Comparison of ENCODE assay signal across 8 cellular contexts in the genomic region with DNA sequence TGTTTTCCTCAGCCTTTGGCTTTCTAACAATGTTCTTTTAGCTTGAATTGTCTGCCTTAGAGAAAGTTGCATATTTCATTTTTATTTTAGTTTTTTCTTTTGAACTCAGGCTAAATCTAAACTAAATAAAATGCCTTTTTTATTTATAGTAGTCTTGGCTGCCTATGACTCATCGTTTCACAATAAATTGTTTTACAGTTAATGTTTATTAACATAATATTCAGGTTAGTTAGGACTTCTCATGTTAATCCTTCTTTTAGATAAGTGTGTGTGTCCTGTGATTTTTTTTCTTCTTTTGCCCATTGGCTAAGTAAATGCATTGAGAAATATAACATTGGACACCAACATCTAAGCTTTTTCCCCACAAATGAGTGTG. TPM values are rescaled to one million over a fixed set of nuclear protein-coding genes. Genes with fewer than 3 reads are reported as not detected.
DNase-seq lines count a peak whose midpoint lies in the region; TF ChIP-seq lines count a peak whose summit lies in the region.

No MANE protein-coding gene starts in this region.

- H3K27ac ChIP-seq in stomach (peak overlapping the region in 4 of 5 donors; percentile 90 to 95 (median 92)), caudate nucleus (ENCODE audit: low read depth, low read length) (no peak overlapping the region)

- POLR2A ChIA-PET in activated CD4-positive, alpha-beta memory T cell treated with anti-CD3 and anti-CD28 coated beads for 36 hours (lab: Charles Lee): no interaction called here

- no peaks in the 10 kb centered on the region for H3K9me3 Mint-ChIP-seq in activated T-cell treated with anti-CD3 and anti-CD28 coated beads, Interleukin-2, amount 50 U/mL, for 24 hours
- H3K9me3 Mint-ChIP-seq in activated CD4-positive, alpha-beta memory T cell treated with anti-CD3 and anti-CD28 coated beads for 36 hours: no peaks in the 10 kb centered on the region
- H3K9me3 Mint-ChIP-seq in glutamatergic neuron (ENCODE audit: unreplicated experiment): no peaks in the 10 kb centered on the region

- H3K27ac Mint-ChIP-seq in activated T-cell treated with anti-CD3 and anti-CD28 coated beads, Interleukin-2, amount 50 U/mL, for 24 hours: no peak overlapping the region
- H3K27ac Mint-ChIP-seq in activated CD4-positive, alpha-beta memory T cell treated with anti-CD3 and anti-CD28 coated beads for 36 hours: no peak overlapping the region
- H3K27ac Mint-ChIP-seq in glutamatergic neuron (ENCODE audit: unreplicated experiment): no peak overlapping the region

- H3K27me3 ChIP-seq in stomach: no peaks in the 10 kb centered on the region

- DNase-seq in activated T-cell treated with anti-CD3 and anti-CD28 coated beads, Interleukin-2, amount 50 U/mL, for 24 hours: no peak
- DNase-seq in activated T-cell treated with anti-CD3 and anti-CD28 coated beads for 4 hours (no peak), glutamatergic neuron (no peak), stomach (no peak), NCI-H1105 treated with DMSO at 0.1 percent for 48 hours (lab: John Stamatoyannopoulos, UW) (no peak), caudate nucleus (lab: John Stamatoyannopoulos, UW) (no peak), KBM-7 (no peak)
- no peak for DNase-seq in activated CD4-positive, alpha-beta memory T cell treated with anti-CD3 and anti-CD28 coated beads for 36 hours

- TF ChIP-seq POLR2A in stomach (IDR thresholded peaks at IDR 0.05): no peak

- peaks cover 14% of the 10 kb centered on the region for H3K36me3 Mint-ChIP-seq in activated T-cell treated with anti-CD3 and anti-CD28 coated beads, Interleukin-2, amount 50 U/mL, for 24 hours (ENCODE audit: low read depth)
- H3K36me3 Mint-ChIP-seq in activated CD4-positive, alpha-beta memory T cell treated with anti-CD3 and anti-CD28 coated beads for 36 hours: no peaks in the 10 kb centered on the region
- H3K36me3 Mint-ChIP-seq in glutamatergic neuron (ENCODE audit: unreplicated experiment): no peaks in the 10 kb centered on the region

- peaks cover 13% of the 10 kb centered on the region for H3K4me1 Mint-ChIP-seq in activated T-cell treated with anti-CD3 and anti-CD28 coated beads, Interleukin-2, amount 50 U/mL, for 24 hours (ENCODE audit: low read depth)
- peaks cover 17% of the 10 kb centered on the region for H3K4me1 Mint-ChIP-seq in activated CD4-positive, alpha-beta memory T cell treated with anti-CD3 and anti-CD28 coated beads for 36 hours (ENCODE audit: low read depth)
- no peaks in the 10 kb centered on the region for H3K4me1 Mint-ChIP-seq in glutamatergic neuron (ENCODE audit: low read depth, unreplicated experiment)

- H3K4me3 ChIP-seq in stomach: peak overlapping the region in 3 of 4 donors; percentile 64 to 71 (median 65)

- no peaks in the 10 kb centered on the region for H3K9me3 ChIP-seq in stomach

- H3K4me1 ChIP-seq in stomach: peaks cover 0 to 38% (median 6%) of the 10 kb centered on the region in 4 donors

- intact Hi-C loops in activated CD4-positive, alpha-beta memory T cell treated with anti-CD3 and anti-CD28 coated beads for 36 hours (cut with micrococcal nuclease): loop anchor here (5.0 kb wide), 1 partner anchor 129 kb away; no protein-coding TSS in a partner anchor
- intact Hi-C loops in stomach (cut with DNase I; ENCODE audit: low total_unique reads): no loop called here

- H3K36me3 ChIP-seq in stomach: no peaks in the 10 kb centered on the region

- H3K27me3 Mint-ChIP-seq in activated T-cell treated with anti-CD3 and anti-CD28 coated beads, Interleukin-2, amount 50 U/mL, for 24 hours: peaks cover 15% of the 10 kb centered on the region
- no peaks in the 10 kb centered on the region for H3K27me3 Mint-ChIP-seq in activated CD4-positive, alpha-beta memory T cell treated with anti-CD3 and anti-CD28 coated beads for 36 hours
- H3K27me3 Mint-ChIP-seq in glutamatergic neuron (ENCODE audit: unreplicated experiment): peaks cover 7% of the 10 kb centered on the region

- H3K4me3 Mint-ChIP-seq in activated T-cell treated with anti-CD3 and anti-CD28 coated beads, Interleukin-2, amount 50 U/mL, for 24 hours: peak overlapping the region; percentile 95
- peak overlapping the region; percentile 97 for H3K4me3 Mint-ChIP-seq in activated CD4-positive, alpha-beta memory T cell treated with anti-CD3 and anti-CD28 coated beads for 36 hours
- peak overlapping the region; percentile 96 for H3K4me3 Mint-ChIP-seq in glutamatergic neuron (ENCODE audit: unreplicated experiment)

- TF ChIP-seq CTCF in glutamatergic neuron (IDR thresholded peaks at IDR 0.05; ENCODE audit: partially characterized antibody, unreplicated experiment) (no peak), stomach (IDR thresholded peaks at IDR 0.05) (no peak)

- in situ Hi-C loops in KBM-7 (cut with MboI; ENCODE audit: low pct_unique_long_range_greater_than_20kb, low sequenced_read_pairs): no loop called here

- CTCF ChIA-PET in activated CD4-positive, alpha-beta memory T cell treated with anti-CD3 and anti-CD28 coated beads for 36 hours (lab: Charles Lee): interaction anchor here (0.7 to 1.2 kb wide), 3 partner anchors 12 to 553 kb away, joined by 3 read pairs; no protein-coding TSS in a partner anchor

- WGBS in stomach, 5 donors: 0 to 29% (median 4%) methylated on average over 1 of the region's 1 CpG

- TF ChIP-seq EP300 in stomach (IDR thresholded peaks at IDR 0.05): no peak

RNA-seq across cellular contexts. Expression of a gene that starts 1.6 kb away (rescaled TPM):
- 1 to 10 TPM; 5.0 to 5.5 TPM for total RNA-seq in activated CD4-positive, alpha-beta memory T cell treated with anti-CD3 and anti-CD28 coated beads for 36 hours
- total RNA-seq in glutamatergic neuron (ENCODE audit: unreplicated experiment) (10.7 TPM), stomach (10 to 100 TPM in 2 of 5 donors, 1 to 10 TPM in 2, under 1 TPM in 1; 0.58 to 25.5 (median 7.5) TPM)
- polyA plus RNA-seq in stomach: 1 to 10 TPM; 3.6 to 7.9 (median 5.2) TPM
